Comparison of ENCODE assay signal across 15 cellular contexts in genomic region chr18:75216926-75217303, GRCh38. TPM values are rescaled to one million over a fixed set of nuclear protein-coding genes. Genes with fewer than 3 reads are reported as not detected.
A peak's percentile ranks its signal among the peaks of the same experiment; 100 is the strongest.
DNase-seq lines count a peak whose midpoint lies in the region; ATAC-seq, FAIRE-seq and TF ChIP-seq lines count a peak whose summit lies in the region.
"Had no signal": no experiment of that assay in that cellular context is flagged by ENCODE, and none has a peak within 500 bp of the region (broad histone marks: within the 10 kb centered on the region; RNA-seq: fewer than 3 reads in every experiment).

No MANE protein-coding gene starts in this region.

- H3K27ac Mint-ChIP-seq in activated naive CD8-positive, alpha-beta T cell treated with anti-CD3 and anti-CD28 coated beads, Interleukin-2, amount 50 U/mL, for 24 hours: no peak overlapping the region

- TF ChIP-seq POLR2A in right lobe of liver (IDR thresholded peaks at IDR 0.05): no peak

- H3K27ac ChIP-seq in right lobe of liver (peak overlapping the region in 2 of 3 donors; percentile 45 to 51), temporal lobe (ENCODE audit: low read depth, low read length) (peak overlapping the region; percentile 36)

- H3K27me3 ChIP-seq in right lobe of liver: no peaks in the 10 kb centered on the region
- H3K27me3 ChIP-seq: body of pancreas had no signal

- no peaks in the 10 kb centered on the region for H3K36me3 Mint-ChIP-seq in activated T-cell treated with anti-CD3 and anti-CD28 coated beads, Interleukin-2, amount 50 U/mL, for 4 hours (ENCODE audit: insufficient read depth)
- peaks cover 2% of the 10 kb centered on the region for H3K36me3 Mint-ChIP-seq in activated naive CD8-positive, alpha-beta T cell treated with anti-CD3 and anti-CD28 coated beads, Interleukin-2, amount 50 U/mL, for 24 hours (ENCODE audit: low read depth)

- H3K4me3 Mint-ChIP-seq in activated T-cell treated with anti-CD3 and anti-CD28 coated beads, Interleukin-2, amount 50 U/mL, for 4 hours: peak overlapping the region; percentile 61
- peak overlapping the region; percentile 27 for H3K4me3 Mint-ChIP-seq in activated naive CD8-positive, alpha-beta T cell treated with anti-CD3 and anti-CD28 coated beads, Interleukin-2, amount 50 U/mL, for 24 hours

- no peaks in the 10 kb centered on the region for H3K9me3 Mint-ChIP-seq in activated T-cell treated with anti-CD3 and anti-CD28 coated beads, Interleukin-2, amount 50 U/mL, for 4 hours
- no peaks in the 10 kb centered on the region for H3K9me3 Mint-ChIP-seq in activated naive CD8-positive, alpha-beta T cell treated with anti-CD3 and anti-CD28 coated beads, Interleukin-2, amount 50 U/mL, for 24 hours
- H3K9me3 Mint-ChIP-seq: T-helper 1 cell treated with Interleukin-12 subunit alpha and Interleukin-12 subunit beta and Interleukin-4 antibody, amounts not matched to agents 30 μg/mL and 1 μg/mL, for 36 hours had no signal

- 46% methylated on average over 3 of the region's 6 CpGs for WGBS in right lobe of liver (ENCODE audit: insufficient coverage, low coverage, low lambda C conversion rate, missing lambda C conversion rate)

- intact Hi-C loops in right lobe of liver (cut with DNase I): no loop called here

- no peak for DNase-seq in activated T-cell treated with anti-CD3 and anti-CD28 coated beads, Interleukin-2, amount 50 U/mL, for 4 hours
- DNase-seq in activated T-cell treated with anti-CD3 and anti-CD28 coated beads, Interleukin-2, amount 50 U/mL, for 1 hour: no peak
- DNase-seq in activated naive CD8-positive, alpha-beta T cell treated with anti-CD3 and anti-CD28 coated beads, Interleukin-2, amount 50 U/mL, for 24 hours: no peak
- DNase-seq in right lobe of liver (peak in 1 of 3 donors; percentile 59), urothelium cell line (ENCODE audit: low spot score) (no peak)
- no peak for DNase-seq in activated effector memory CD4-positive, alpha-beta T cell treated with Interleukin-2 at 50 U/mL for 16 hours
- DNase-seq in stimulated activated CD4-positive, alpha-beta T cell treated with anti-CD3 and anti-CD28 coated beads, Interleukin-12 subunit alpha, Interleukin-12 subunit beta, amount 100 ng/mL, for 4 hours: no peak
- DNase-seq: body of pancreas, GDM1, GOT3, KG1, kidney glomerular epithelial cell, PC-3 had no signal

- no peaks in the 10 kb centered on the region for H3K36me3 ChIP-seq in right lobe of liver

- FAIRE-seq in urothelium cell line (lab: Jason Lieb, UNC): no peak

- H3K27me3 Mint-ChIP-seq in activated T-cell treated with anti-CD3 and anti-CD28 coated beads, Interleukin-2, amount 50 U/mL, for 4 hours (ENCODE audit: low read depth): no peaks in the 10 kb centered on the region
- H3K27me3 Mint-ChIP-seq in activated naive CD8-positive, alpha-beta T cell treated with anti-CD3 and anti-CD28 coated beads, Interleukin-2, amount 50 U/mL, for 24 hours: no peaks in the 10 kb centered on the region

- no peak for ATAC-seq in activated T-cell treated with anti-CD3 and anti-CD28 coated beads, Interleukin-2, amount 50 U/mL, for 4 hours
- ATAC-seq in activated naive CD8-positive, alpha-beta T cell treated with anti-CD3 and anti-CD28 coated beads, Interleukin-2, amount 50 U/mL, for 24 hours: no peak
- peak in 3 of 4 donors; percentile 67 to 77 (median 71) for ATAC-seq in right lobe of liver
- ATAC-seq: body of pancreas, PC-3 had no signal

- no peak overlapping the region for H3K4me3 ChIP-seq in right lobe of liver
- H3K4me3 ChIP-seq: body of pancreas had no signal

- H3K9me3 ChIP-seq in right lobe of liver: no peaks in the 10 kb centered on the region
- H3K9me3 ChIP-seq: body of pancreas had no signal

- TF ChIP-seq CTCF in right lobe of liver (IDR thresholded peaks at IDR 0.05): no peak

- H3K4me1 Mint-ChIP-seq in activated T-cell treated with anti-CD3 and anti-CD28 coated beads, Interleukin-2, amount 50 U/mL, for 4 hours (ENCODE audit: low read depth): peaks cover 82% of the 10 kb centered on the region
- peaks cover 76% of the 10 kb centered on the region for H3K4me1 Mint-ChIP-seq in activated naive CD8-positive, alpha-beta T cell treated with anti-CD3 and anti-CD28 coated beads, Interleukin-2, amount 50 U/mL, for 24 hours

- H3K4me1 ChIP-seq in right lobe of liver: peaks cover 0 to 74% (median 27%) of the 10 kb centered on the region in 4 donors

RNA-seq across cellular contexts. Expression of gene TSHZ1, which starts 6.3 kb away (rescaled TPM):
- total RNA-seq in activated T-cell treated with anti-CD3 and anti-CD28 coated beads, Interleukin-2, amount 50 U/mL, for 4 hours: 10 to 100 TPM; 10.8 to 13.6 (median 12.5) TPM
- total RNA-seq in right lobe of liver (10 to 100 TPM in 2 of 6 experiments, 1 to 10 TPM in 4; 6.4 to 13.3 (median 9.6) TPM), temporal lobe (8.6 TPM)

RNA-seq across cellular contexts. Expression of gene PTGR3, which starts 8.0 kb away (rescaled TPM):
- 10 to 100 TPM in 1 of 3 donors, 1 to 10 TPM in 2; 8.9 to 12.8 (median 9.2) TPM for total RNA-seq in activated T-cell treated with anti-CD3 and anti-CD28 coated beads, Interleukin-2, amount 50 U/mL, for 4 hours
- total RNA-seq in right lobe of liver: 10 to 100 TPM in 5 of 6 experiments, 1 to 10 TPM in 1; 9.4 to 30.1 (median 19.8) TPM
- total RNA-seq in temporal lobe: 15.5 TPM

Comparison
In these comparisons a context has a peak if more than half of its experiments do, and no peak if none do; other contexts are left out.
1. ATAC-seq: peak in right lobe of liver (3 of 4); none in activated T-cell treated with anti-CD3 and anti-CD28 coated beads, Interleukin-2, amount 50 U/mL, for 4 hours (0 of 2) and activated naive CD8-positive, alpha-beta T cell treated with anti-CD3 and anti-CD28 coated beads, Interleukin-2, amount 50 U/mL, for 24 hours (single experiment).